ENCODE assay signal across 2 cellular contexts in the genomic region with DNA sequence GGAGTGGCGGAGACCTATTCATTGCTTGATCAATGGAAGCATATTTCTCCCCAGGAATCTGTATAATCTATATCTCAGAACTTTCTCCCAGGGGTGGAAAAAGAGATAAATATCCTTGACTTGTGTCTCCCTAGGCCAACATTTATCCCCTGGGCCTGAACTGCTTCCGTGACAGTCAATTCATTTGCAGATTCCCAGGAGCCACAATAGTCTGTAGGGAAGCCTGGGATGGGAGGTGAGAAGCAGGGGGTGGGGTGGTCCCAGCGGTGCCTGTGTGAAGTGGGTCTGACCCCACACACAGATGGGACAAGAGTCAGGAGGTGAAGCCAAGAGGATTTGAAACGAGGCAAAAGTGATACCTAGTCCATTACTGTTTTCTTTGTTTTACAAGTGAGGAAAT.
TF ChIP-seq lines count a peak whose summit lies in the region.

No MANE protein-coding gene starts in this region.

TF ChIP-seq in GM23338, 12 proteins besides CTCF, POLR2A, EP300 and RAD21:
- TF ChIP-seq ZNF331 (CRISPR knock-in tag; IDR thresholded peaks at IDR 0.05; ENCODE audit: low read depth) (no peak), JUNB (IDR thresholded peaks at IDR 0.05; ENCODE audit: unreplicated experiment) (no peak), NANOG (IDR thresholded peaks at IDR 0.05; ENCODE audit: borderline replicate concordance) (no peak), CREB1 (CRISPR knock-in tag; IDR thresholded peaks at IDR 0.05; ENCODE audit: low read depth) (no peak), ZNF462 (CRISPR knock-in tag; IDR thresholded peaks at IDR 0.05) (no peak), REST (IDR thresholded peaks at IDR 0.05; ENCODE audit: unreplicated experiment) (no peak), ZNF114 (CRISPR knock-in tag; IDR thresholded peaks at IDR 0.05) (no peak)
- TF ChIP-seq, protein P1, sequence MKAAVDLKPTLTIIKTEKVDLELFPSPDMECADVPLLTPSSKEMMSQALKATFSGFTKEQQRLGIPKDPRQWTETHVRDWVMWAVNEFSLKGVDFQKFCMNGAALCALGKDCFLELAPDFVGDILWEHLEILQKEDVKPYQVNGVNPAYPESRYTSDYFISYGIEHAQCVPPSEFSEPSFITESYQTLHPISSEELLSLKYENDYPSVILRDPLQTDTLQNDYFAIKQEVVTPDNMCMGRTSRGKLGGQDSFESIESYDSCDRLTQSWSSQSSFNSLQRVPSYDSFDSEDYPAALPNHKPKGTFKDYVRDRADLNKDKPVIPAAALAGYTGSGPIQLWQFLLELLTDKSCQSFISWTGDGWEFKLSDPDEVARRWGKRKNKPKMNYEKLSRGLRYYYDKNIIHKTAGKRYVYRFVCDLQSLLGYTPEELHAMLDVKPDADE (IDR thresholded peaks at IDR 0.05), result no peak
TF ChIP-seq in GM23338: peak in this region for 0.

TF ChIP-seq in WTC11, 78 proteins besides CTCF, POLR2A, EP300 and RAD21:
- no peak for TF ChIP-seq ZNF121 (CRISPR knock-in tag; IDR thresholded peaks at IDR 0.05)
- TF ChIP-seq, protein P2, sequence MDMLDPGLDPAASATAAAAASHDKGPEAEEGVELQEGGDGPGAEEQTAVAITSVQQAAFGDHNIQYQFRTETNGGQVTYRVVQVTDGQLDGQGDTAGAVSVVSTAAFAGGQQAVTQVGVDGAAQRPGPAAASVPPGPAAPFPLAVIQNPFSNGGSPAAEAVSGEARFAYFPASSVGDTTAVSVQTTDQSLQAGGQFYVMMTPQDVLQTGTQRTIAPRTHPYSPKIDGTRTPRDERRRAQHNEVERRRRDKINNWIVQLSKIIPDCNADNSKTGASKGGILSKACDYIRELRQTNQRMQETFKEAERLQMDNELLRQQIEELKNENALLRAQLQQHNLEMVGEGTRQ (CRISPR knock-in tag; IDR thresholded peaks at IDR 0.05), result no peak
- no peak for TF ChIP-seq ESRRA (CRISPR knock-in tag; IDR thresholded peaks at IDR 0.05; ENCODE audit: borderline replicate concordance)
- TF ChIP-seq ZBTB21 (CRISPR knock-in tag; IDR thresholded peaks at IDR 0.05; ENCODE audit: borderline replicate concordance), result no peak
- TF ChIP-seq ZNF219 (CRISPR knock-in tag; IDR thresholded peaks at IDR 0.05; ENCODE audit: borderline replicate concordance), result no peak
- TF ChIP-seq ZNF396 (CRISPR knock-in tag; IDR thresholded peaks at IDR 0.05; ENCODE audit: borderline replicate concordance), result no peak
- no peak for TF ChIP-seq E2F4 (CRISPR knock-in tag; IDR thresholded peaks at IDR 0.05; ENCODE audit: borderline replicate concordance, low read depth)
